1 cellular context compared by ENCODE assay signal in the genomic region with DNA sequence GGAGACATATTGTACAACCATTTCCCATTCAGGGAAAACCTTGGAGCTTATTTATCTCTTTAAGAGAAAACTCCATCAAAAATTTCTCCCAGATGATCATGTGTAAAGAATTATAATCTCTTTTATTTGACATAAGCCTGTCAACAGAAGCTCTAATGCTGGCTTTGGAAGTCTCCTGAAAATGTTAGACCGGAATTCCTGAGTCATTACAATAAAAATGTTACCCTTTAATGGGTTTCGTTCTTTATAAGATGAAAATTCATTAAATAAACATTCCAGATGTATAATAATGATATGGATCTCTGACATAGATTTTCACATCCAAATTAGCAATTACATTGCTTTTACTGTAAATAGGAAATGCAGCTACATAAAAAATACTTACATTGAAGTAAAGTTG.
TF ChIP-seq lines count a peak whose summit lies in the region.

No MANE protein-coding gene starts in this region.

TF ChIP-seq in SK-N-SH, 30 proteins besides CTCF, POLR2A, EP300 and RAD21 (continued from another document):
- TF ChIP-seq, protein P1, sequence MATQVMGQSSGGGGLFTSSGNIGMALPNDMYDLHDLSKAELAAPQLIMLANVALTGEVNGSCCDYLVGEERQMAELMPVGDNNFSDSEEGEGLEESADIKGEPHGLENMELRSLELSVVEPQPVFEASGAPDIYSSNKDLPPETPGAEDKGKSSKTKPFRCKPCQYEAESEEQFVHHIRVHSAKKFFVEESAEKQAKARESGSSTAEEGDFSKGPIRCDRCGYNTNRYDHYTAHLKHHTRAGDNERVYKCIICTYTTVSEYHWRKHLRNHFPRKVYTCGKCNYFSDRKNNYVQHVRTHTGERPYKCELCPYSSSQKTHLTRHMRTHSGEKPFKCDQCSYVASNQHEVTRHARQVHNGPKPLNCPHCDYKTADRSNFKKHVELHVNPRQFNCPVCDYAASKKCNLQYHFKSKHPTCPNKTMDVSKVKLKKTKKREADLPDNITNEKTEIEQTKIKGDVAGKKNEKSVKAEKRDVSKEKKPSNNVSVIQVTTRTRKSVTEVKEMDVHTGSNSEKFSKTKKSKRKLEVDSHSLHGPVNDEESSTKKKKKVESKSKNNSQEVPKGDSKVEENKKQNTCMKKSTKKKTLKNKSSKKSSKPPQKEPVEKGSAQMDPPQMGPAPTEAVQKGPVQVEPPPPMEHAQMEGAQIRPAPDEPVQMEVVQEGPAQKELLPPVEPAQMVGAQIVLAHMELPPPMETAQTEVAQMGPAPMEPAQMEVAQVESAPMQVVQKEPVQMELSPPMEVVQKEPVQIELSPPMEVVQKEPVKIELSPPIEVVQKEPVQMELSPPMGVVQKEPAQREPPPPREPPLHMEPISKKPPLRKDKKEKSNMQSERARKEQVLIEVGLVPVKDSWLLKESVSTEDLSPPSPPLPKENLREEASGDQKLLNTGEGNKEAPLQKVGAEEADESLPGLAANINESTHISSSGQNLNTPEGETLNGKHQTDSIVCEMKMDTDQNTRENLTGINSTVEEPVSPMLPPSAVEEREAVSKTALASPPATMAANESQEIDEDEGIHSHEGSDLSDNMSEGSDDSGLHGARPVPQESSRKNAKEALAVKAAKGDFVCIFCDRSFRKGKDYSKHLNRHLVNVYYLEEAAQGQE (IDR thresholded peaks at IDR 0.05; ENCODE audit: low read depth, low read length) = no peak
